In genomic region chr6:54267798-54268197, GRCh38 we compare ENCODE assay signal across 9 cellular contexts. TPM values are rescaled to one million over a fixed set of nuclear protein-coding genes. Genes with fewer than 3 reads are reported as not detected.
A peak's percentile ranks its signal among the peaks of the same experiment; 100 is the strongest.
DNase-seq lines count a peak whose midpoint lies in the region; ATAC-seq and TF ChIP-seq lines count a peak whose summit lies in the region.
"Had no signal": no experiment of that assay in that cellular context is flagged by ENCODE, and none has a peak within 500 bp of the region (broad histone marks: within the 10 kb centered on the region; RNA-seq: fewer than 3 reads in every experiment).

No MANE protein-coding gene starts in this region.

- no peaks in the 10 kb centered on the region for H3K9me3 ChIP-seq in trophoblast cell (ENCODE audit: insufficient read depth, low read depth, low read length)

- H2AK5ac ChIP-seq in trophoblast cell (ENCODE audit: low read length): no peak overlapping the region

- H3K4ac ChIP-seq in trophoblast cell (ENCODE audit: low read depth, low read length): no peak overlapping the region

- H3K27me3 Mint-ChIP-seq in chondrocyte (ENCODE audit: low read depth) (peaks cover 2% of the 10 kb centered on the region), T-cell (no peaks in the 10 kb centered on the region)
- H3K27me3 Mint-ChIP-seq: central memory CD8-positive, alpha-beta T cell had no signal

- DNase-seq in A172 (ENCODE audit: low spot score): peak; percentile 45
- DNase-seq in NCI-H1930 (lab: John Stamatoyannopoulos, UW): peak; percentile 2 to 39
- DNase-seq in chondrocyte (ENCODE audit: low spot score): no peak
- DNase-seq in trophoblast cell: peak; percentile 27 to 85
- no peak for DNase-seq in NCI-H2029 (lab: John Stamatoyannopoulos, UW)
- no peak for DNase-seq in T-cell
- DNase-seq in epidermal melanocyte (ENCODE audit: insufficient read length, low spot score): no peak

- H3K4me1 Mint-ChIP-seq in chondrocyte (ENCODE audit: low read depth) (peaks cover 4% of the 10 kb centered on the region), T-cell (no peaks in the 10 kb centered on the region)
- H3K4me1 Mint-ChIP-seq: central memory CD8-positive, alpha-beta T cell had no signal

- no peak overlapping the region for H3K18ac ChIP-seq in trophoblast cell (ENCODE audit: low read length)

- no peak overlapping the region for H3K27ac ChIP-seq in trophoblast cell (ENCODE audit: low read depth, low read length)

- no peaks in the 10 kb centered on the region for H3K36me3 Mint-ChIP-seq in chondrocyte (ENCODE audit: low read depth)
- H3K36me3 Mint-ChIP-seq in T-cell: no peaks in the 10 kb centered on the region

- no peak overlapping the region for H4K12ac ChIP-seq in trophoblast cell (ENCODE audit: low read depth, low read length)

- POLR2A ChIA-PET in T-cell (lab: Charles Lee): no interaction called here

- no peak overlapping the region for H3K14ac ChIP-seq in trophoblast cell (ENCODE audit: low read length)

- no peak overlapping the region for H4K91ac ChIP-seq in trophoblast cell (ENCODE audit: low read depth, low read length)

- no peak overlapping the region for H3K4me2 ChIP-seq in trophoblast cell (ENCODE audit: low read length)

- H3K4me3 Mint-ChIP-seq in chondrocyte (ENCODE audit: unreplicated experiment) (no peak overlapping the region), T-cell (no peak overlapping the region)
- H3K4me3 Mint-ChIP-seq: central memory CD8-positive, alpha-beta T cell had no signal

- H3K23ac ChIP-seq in trophoblast cell (ENCODE audit: low read length): no peak overlapping the region

- H2BK12ac ChIP-seq in trophoblast cell (ENCODE audit: low read length): no peak overlapping the region

- no peaks in the 10 kb centered on the region for H3K79me2 ChIP-seq in trophoblast cell (ENCODE audit: control insufficient read depth, insufficient read depth, low read length, poor library complexity)

- H4K8ac ChIP-seq in trophoblast cell (ENCODE audit: low read depth, low read length): no peak overlapping the region

- no peaks in the 10 kb centered on the region for H3K36me3 ChIP-seq in trophoblast cell (ENCODE audit: control insufficient read depth in 1 of 2, insufficient read depth in 2 of 2, low read length in 2 of 2)

- H3K27ac Mint-ChIP-seq in chondrocyte (ENCODE audit: unreplicated experiment) (no peak overlapping the region), T-cell (no peak overlapping the region)

- ATAC-seq in GM18519 (IDR thresholded peaks at IDR 0.05; ENCODE audit: low FRiP score, unreplicated experiment): peak; percentile 46
- ATAC-seq in T-cell (replicated peaks in 1 of 4): no peak

- no peaks in the 10 kb centered on the region for H3K79me1 ChIP-seq in trophoblast cell (ENCODE audit: low read length)

- no CpG with 5 or more reads among the region's 2 CpGs for WGBS in trophoblast cell (ENCODE audit: extremely low coverage, insufficient coverage, insufficient read length)

- H3K27me3 ChIP-seq in trophoblast cell (ENCODE audit: insufficient read depth, low read length): no peaks in the 10 kb centered on the region

- H2BK5ac ChIP-seq in trophoblast cell (ENCODE audit: low read depth, low read length, poor library complexity): no peak overlapping the region

- no peak overlapping the region for H2AFZ ChIP-seq in trophoblast cell (ENCODE audit: insufficient read depth, low read length, poor library complexity)

- no peak overlapping the region for H3K4me3 ChIP-seq in trophoblast cell (ENCODE audit: low read depth, low read length)

- no peak overlapping the region for H3K9ac ChIP-seq in trophoblast cell (ENCODE audit: low read length)

- CTCF ChIA-PET in T-cell (lab: Charles Lee): no interaction called here

- no peak overlapping the region for H2BK120ac ChIP-seq in trophoblast cell (ENCODE audit: insufficient read depth, low read length, poor library complexity)

- H3K9me3 Mint-ChIP-seq in chondrocyte (ENCODE audit: low read depth): no peaks in the 10 kb centered on the region
- H3K9me3 Mint-ChIP-seq in T-cell: peaks cover 0 to 4% (median 0%) of the 10 kb centered on the region in 3 donors

- no peaks in the 10 kb centered on the region for H3K4me1 ChIP-seq in trophoblast cell (ENCODE audit: control insufficient read depth in 1 of 2, insufficient read depth in 2 of 2, low read length in 2 of 2)

- TF ChIP-seq CTCF in chondrocyte (IDR thresholded peaks at IDR 0.05): peak; percentile 78

RNA-seq across cellular contexts. Expression of gene TINAG, which starts 40.4 kb away (rescaled TPM):
- not detected in 2 replicates for total RNA-seq in A172 (2014; rRNA removed; shearing (Covaris generic))
- total RNA-seq in chondrocyte (not detected in 3 replicates), T-cell (not detected)
- polyA plus RNA-seq in trophoblast cell (2013): not detected in 2 replicates

Comparison
In these comparisons a context has a peak if more than half of its experiments do, and no peak if none do; other contexts are left out.
1. DNase-seq: peak in A172 (single experiment), NCI-H1930 (2 of 2) and trophoblast cell (2 of 2); none in chondrocyte (single experiment), NCI-H2029 (single experiment), T-cell (0 of 34) and epidermal melanocyte (single experiment).